Comparison of ENCODE assay signal across 21 cellular contexts in genomic region chr14:90490727-90491050, GRCh38.
DNase-seq lines count a peak whose midpoint lies in the region; TF ChIP-seq lines count a peak whose summit lies in the region.
"Had no signal": no experiment of that assay in that cellular context is flagged by ENCODE, and none has a peak within 500 bp of the region (broad histone marks: within the 10 kb centered on the region; RNA-seq: fewer than 3 reads in every experiment).

No MANE protein-coding gene starts in this region.

- H3K4me3 Mint-ChIP-seq in brain = no peak overlapping the region
- H3K4me3 Mint-ChIP-seq in type B pancreatic cell = no peak overlapping the region
- H3K4me3 Mint-ChIP-seq: GM23338, H9 had no signal

- no peaks in the 10 kb centered on the region for H3K27me3 ChIP-seq in suprapubic skin
- H3K27me3 ChIP-seq: SJSA1 had no signal

- no peaks in the 10 kb centered on the region for H3K36me3 ChIP-seq in suprapubic skin
- H3K36me3 ChIP-seq: SJSA1 had no signal

- H3K4me1 Mint-ChIP-seq in brain (peaks cover 57% of the 10 kb centered on the region), type B pancreatic cell (ENCODE audit: unreplicated experiment) (peaks cover 17% of the 10 kb centered on the region)

- CTCF ChIA-PET in GM10248 (lab: Yijun Ruan, JAX) = no interaction called here

- H3K4me1 ChIP-seq in suprapubic skin = peaks cover 10% of the 10 kb centered on the region
- H3K4me1 ChIP-seq: SJSA1 had no signal

- TF ChIP-seq CTCF in GM10248 (IDR thresholded peaks at IDR 0.05; ENCODE audit: control extremely low read depth, extremely low read depth, low read depth, missing control alignments) (no peak), brain (conservative IDR thresholded peaks at IDR 0.05) (no peak), type B pancreatic cell (conservative IDR thresholded peaks at IDR 0.05) (no peak), suprapubic skin (IDR thresholded peaks at IDR 0.05) (no peak)

- H3K27ac Mint-ChIP-seq in brain = peak overlapping the region in 4 of 5 experiments; percentile 51 to 97 (median 80)
- no peak overlapping the region for H3K27ac Mint-ChIP-seq in type B pancreatic cell
- H3K27ac Mint-ChIP-seq: GM23338, H9 had no signal

- TF ChIP-seq POLR2A in suprapubic skin (IDR thresholded peaks at IDR 0.05) = no peak
- TF ChIP-seq POLR2A in erythroblast (IDR thresholded peaks at IDR 0.05; ENCODE audit: low read length) = no peak

- peak; percentile 4 for DNase-seq in GM10248 (ENCODE audit: extremely low spot score)
- peak; percentile 45 for DNase-seq in mesenteric fat pad (ENCODE audit: low spot score)
- DNase-seq in type B pancreatic cell (ENCODE audit: extremely low spot score, unreplicated experiment) = peak; percentile 36
- no peak for DNase-seq in suprapubic skin (ENCODE audit: low spot score in 2 of 2)
- no peak for DNase-seq in erythroblast (lab: John Stamatoyannopoulos, UW)
- DNase-seq in AG08396 (ENCODE audit: low spot score) = no peak
- DNase-seq: H9, KBM-7, MV-4-11, NCI-H1105, NCI-H146, NCI-H1930, NCI-H2107, NCI-H524, NCI-H774, PC-3, Right ventricle myocardium superior had no signal

- H3K36me3 Mint-ChIP-seq in brain (no peaks in the 10 kb centered on the region), type B pancreatic cell (no peaks in the 10 kb centered on the region)

- H3K27ac ChIP-seq in suprapubic skin = no peak overlapping the region
- H3K27ac ChIP-seq: C4-2B, SJSA1 had no signal

- no peaks in the 10 kb centered on the region for H3K9me3 ChIP-seq in suprapubic skin

- POLR2A ChIA-PET in GM10248 (lab: Yijun Ruan, JAX) = no interaction called here

- TF ChIP-seq EP300 in suprapubic skin (IDR thresholded peaks at IDR 0.05) = no peak

- 100% methylated on average over 1 of the region's 3 CpGs for WGBS in suprapubic skin

- H3K4me3 ChIP-seq in suprapubic skin = no peak overlapping the region
- H3K4me3 ChIP-seq: GM23338, SJSA1 had no signal

- H3K27me3 Mint-ChIP-seq in brain (no peaks in the 10 kb centered on the region), type B pancreatic cell (no peaks in the 10 kb centered on the region)

- peaks cover 0 to 7% (median 0%) of the 10 kb centered on the region in 5 experiments for H3K9me3 Mint-ChIP-seq in brain
- H3K9me3 Mint-ChIP-seq in type B pancreatic cell = no peaks in the 10 kb centered on the region
- H3K9me3 Mint-ChIP-seq: GM23338, H9 had no signal

Comparison
In these comparisons a context has a peak if more than half of its experiments do, and no peak if none do; other contexts are left out.
1. DNase-seq: peak in GM10248 (single experiment), mesenteric fat pad (single experiment) and type B pancreatic cell (single experiment); none in suprapubic skin (0 of 2), erythroblast (0 of 2) and AG08396 (single experiment).